In genomic region chr11:14695656-14696055, GRCh38 we compare ENCODE assay signal across 7 cellular contexts. TPM values are rescaled to one million over a fixed set of nuclear protein-coding genes. Genes with fewer than 3 reads are reported as not detected.
A peak's percentile ranks its signal among the peaks of the same experiment; 100 is the strongest.
DNase-seq lines count a peak whose midpoint lies in the region; ATAC-seq, FAIRE-seq and TF ChIP-seq lines count a peak whose summit lies in the region.
"Not testable (repeated sequence)": the region's sequence is repeated elsewhere in the genome, so short reads cannot be mapped to it uniquely, and the experiment has no call there.

No MANE protein-coding gene starts in this region.

- peaks cover 52% of the 10 kb centered on the region for H3K36me3 Mint-ChIP-seq in CD4-positive, CD25-positive, alpha-beta regulatory T cell
- H3K36me3 Mint-ChIP-seq in CD4-positive, alpha-beta T cell (ENCODE audit: low read depth): peaks cover 70% of the 10 kb centered on the region
- peaks cover 73% of the 10 kb centered on the region for H3K36me3 Mint-ChIP-seq in activated naive CD4-positive, alpha-beta T cell treated with anti-CD3 and anti-CD28 coated beads, Interleukin-2, amount 10 ng/mL, durations not matched to agents 7 days and 5 days
- H3K36me3 Mint-ChIP-seq in activated naive CD4-positive, alpha-beta T cell treated with anti-CD3 and anti-CD28 coated beads, Interleukin-2, amount 50 U/mL, for 24 hours: peaks cover 43% of the 10 kb centered on the region
- H3K36me3 Mint-ChIP-seq in activated naive CD8-positive, alpha-beta T cell: peaks cover 51% of the 10 kb centered on the region

- TF ChIP-seq CTCF in CD4-positive, alpha-beta T cell (IDR thresholded peaks at IDR 0.05); HEK293 (tag by site-specific recombination; IDR thresholded peaks at IDR 0.05); K562 (IDR thresholded peaks at IDR 0.05 in 2 of 3, conservative IDR thresholded peaks at IDR 0.05 in 1 of 3; ENCODE audit: insufficient read depth in 2 of 3, low read depth in 1 of 3, low read length in 3 of 3): not testable (repeated sequence)

- not testable (repeated sequence) for H3K4me2 ChIP-seq in K562 (ENCODE audit: insufficient read depth, low read length)

- not testable (repeated sequence) for H3K4me3 ChIP-seq in CD4-positive, CD25-positive, alpha-beta regulatory T cell (ENCODE audit: low read depth, low read length); HEK293 (ENCODE audit: low read depth, low read length); K562

- not testable (repeated sequence) for TF ChIP-seq POLR2A in K562 (conservative IDR thresholded peaks at IDR 0.05)

- H4K20me1 ChIP-seq in K562 (replicated peaks; ENCODE audit: control insufficient read depth, insufficient read depth, low read length): not testable (repeated sequence)

- TF ChIP-seq EP300 in K562 (IDR thresholded peaks at IDR 0.05; ENCODE audit: low read length): not testable (repeated sequence)

- peaks cover 33% of the 10 kb centered on the region for H3K79me2 ChIP-seq in K562 (ENCODE audit: control insufficient read depth, insufficient read depth, low read length)

- H3K36me3 ChIP-seq in CD4-positive, CD25-positive, alpha-beta regulatory T cell (ENCODE audit: control insufficient read depth, insufficient read depth, low read length): peaks cover 35% of the 10 kb centered on the region
- H3K36me3 ChIP-seq in HEK293 (ENCODE audit: control insufficient read depth in 2 of 2, insufficient read depth in 1 of 2, low read length in 2 of 2); K562 (ENCODE audit: control insufficient read depth, insufficient read depth, low read length): not testable (repeated sequence)

- not testable (repeated sequence) for TF ChIP-seq RAD21 in K562 (CRISPR knock-in tag; conservative IDR thresholded peaks at IDR 0.05 in 1 of 2, IDR thresholded peaks at IDR 0.05 in 1 of 2)

- CTCF ChIA-PET in CD4-positive, alpha-beta T cell (lab: Charles Lee); HEK293 (lab: Yijun Ruan, JAX); activated naive CD4-positive, alpha-beta T cell treated with anti-CD3 and anti-CD28 coated beads, Interleukin-2, amount 10 ng/mL, durations not matched to agents 7 days and 5 days (lab: Charles Lee); K562 (lab: Yijun Ruan, JAX; ENCODE audit: low intra/inter-chr PET ratio): not testable (repeated sequence)

- H3K27ac Mint-ChIP-seq in CD4-positive, CD25-positive, alpha-beta regulatory T cell: peak overlapping the region in 2 of 3 donors; percentile 40 to 44
- H3K27ac Mint-ChIP-seq in CD4-positive, alpha-beta T cell: peak overlapping the region; percentile 10
- H3K27ac Mint-ChIP-seq in activated naive CD4-positive, alpha-beta T cell treated with anti-CD3 and anti-CD28 coated beads, Interleukin-2, amount 10 ng/mL, durations not matched to agents 7 days and 5 days: peak overlapping the region; percentile 80
- peak overlapping the region; percentile 4 for H3K27ac Mint-ChIP-seq in activated naive CD4-positive, alpha-beta T cell treated with anti-CD3 and anti-CD28 coated beads, Interleukin-2, amount 50 U/mL, for 24 hours
- peak overlapping the region; percentile 79 for H3K27ac Mint-ChIP-seq in activated naive CD8-positive, alpha-beta T cell

- not testable (repeated sequence) for BruUV-seq in K562 (replicated peaks; lab: Mats Ljungman, UMichigan)

- peaks cover 12 to 19% of the 10 kb centered on the region in 2 experiments for H3K9me3 ChIP-seq in CD4-positive, CD25-positive, alpha-beta regulatory T cell (ENCODE audit: control insufficient read depth in 2 of 2, low read length in 2 of 2)
- peaks cover 24% of the 10 kb centered on the region for H3K9me3 ChIP-seq in CD4-positive, alpha-beta T cell (ENCODE audit: control insufficient read depth, low read length)
- H3K9me3 ChIP-seq in HEK293 (ENCODE audit: control insufficient read depth, insufficient read depth, low read depth, low read length); K562 (replicated peaks; ENCODE audit: control insufficient read depth, insufficient read depth, low read depth, low read length): not testable (repeated sequence)

- not testable (repeated sequence) for ATAC-seq in CD4-positive, CD25-positive, alpha-beta regulatory T cell (ENCODE audit: low read depth in 2 of 2); CD4-positive, alpha-beta T cell (ENCODE audit: poor library complexity); K562

- not testable (repeated sequence) for H3K27me3 ChIP-seq in CD4-positive, CD25-positive, alpha-beta regulatory T cell (ENCODE audit: control insufficient read depth, insufficient read depth, low read length); CD4-positive, alpha-beta T cell (ENCODE audit: control insufficient read depth, insufficient read depth, low read length); K562 (ENCODE audit: control insufficient read depth in 2 of 2, insufficient read depth in 2 of 2, low read length in 2 of 2)

- in situ Hi-C loops in K562 (cut with MboI): not testable (repeated sequence)

- H3K4me1 Mint-ChIP-seq in CD4-positive, CD25-positive, alpha-beta regulatory T cell: peaks cover 28 to 60% (median 39%) of the 10 kb centered on the region in 4 donors
- H3K4me1 Mint-ChIP-seq in CD4-positive, alpha-beta T cell (ENCODE audit: low read depth): peaks cover 53% of the 10 kb centered on the region
- H3K4me1 Mint-ChIP-seq in activated naive CD4-positive, alpha-beta T cell treated with anti-CD3 and anti-CD28 coated beads, Interleukin-2, amount 10 ng/mL, durations not matched to agents 7 days and 5 days: peaks cover 45% of the 10 kb centered on the region
- peaks cover 62% of the 10 kb centered on the region for H3K4me1 Mint-ChIP-seq in activated naive CD4-positive, alpha-beta T cell treated with anti-CD3 and anti-CD28 coated beads, Interleukin-2, amount 50 U/mL, for 24 hours
- H3K4me1 Mint-ChIP-seq in activated naive CD8-positive, alpha-beta T cell (ENCODE audit: low read depth): peaks cover 49% of the 10 kb centered on the region

- POLR2A ChIA-PET in CD4-positive, alpha-beta T cell (lab: Charles Lee); HEK293 (lab: Yijun Ruan, JAX); K562 (lab: Yijun Ruan, JAX): not testable (repeated sequence)

- not testable (repeated sequence) for H3K9me1 ChIP-seq in K562 (ENCODE audit: control insufficient read depth, insufficient read depth, low read length)

- intact Hi-C loops in CD4-positive, alpha-beta T cell (cut with DNase I, micrococcal nuclease); K562 (cut with micrococcal nuclease): not testable (repeated sequence)

- WGBS in K562 (ENCODE audit: insufficient coverage, low coverage, missing lambda C conversion rate): 52% methylated on average over 2 of the region's 2 CpGs

- H3K9me3 Mint-ChIP-seq in CD4-positive, CD25-positive, alpha-beta regulatory T cell: peaks cover 0 to 24% (median 7%) of the 10 kb centered on the region in 7 donors
- peaks cover 12% of the 10 kb centered on the region for H3K9me3 Mint-ChIP-seq in CD4-positive, alpha-beta T cell
- H3K9me3 Mint-ChIP-seq in activated naive CD4-positive, alpha-beta T cell treated with anti-CD3 and anti-CD28 coated beads, Interleukin-2, amount 10 ng/mL, durations not matched to agents 7 days and 5 days: peaks cover 39% of the 10 kb centered on the region
- H3K9me3 Mint-ChIP-seq in activated naive CD4-positive, alpha-beta T cell treated with anti-CD3 and anti-CD28 coated beads, Interleukin-2, amount 50 U/mL, for 24 hours: peaks cover 23% of the 10 kb centered on the region
- H3K9me3 Mint-ChIP-seq in activated naive CD8-positive, alpha-beta T cell (ENCODE audit: low read depth): peaks cover 16% of the 10 kb centered on the region

- DNase-seq in CD4-positive, CD25-positive, alpha-beta regulatory T cell; CD4-positive, alpha-beta T cell; activated naive CD4-positive, alpha-beta T cell treated with anti-CD3 and anti-CD28 coated beads, Interleukin-2, amount 10 ng/mL, durations not matched to agents 7 days and 5 days; K562 (ENCODE audit: extremely low read depth in 1 of 4, low spot score in 3 of 4): not testable (repeated sequence)

- not testable (repeated sequence) for FAIRE-seq in K562 (lab: Jason Lieb, UNC)

- not testable (repeated sequence) for H3K27me3 Mint-ChIP-seq in CD4-positive, CD25-positive, alpha-beta regulatory T cell; CD4-positive, alpha-beta T cell; activated naive CD4-positive, alpha-beta T cell treated with anti-CD3 and anti-CD28 coated beads, Interleukin-2, amount 10 ng/mL, durations not matched to agents 7 days and 5 days; activated naive CD4-positive, alpha-beta T cell treated with anti-CD3 and anti-CD28 coated beads, Interleukin-2, amount 50 U/mL, for 24 hours; activated naive CD8-positive, alpha-beta T cell

- H3K9ac ChIP-seq in K562 (ENCODE audit: insufficient read depth in 1 of 2, low read depth in 2 of 2, low read length in 2 of 2): not testable (repeated sequence)

- peak overlapping the region in 2 of 4 donors; percentile 15 to 16 for H3K4me3 Mint-ChIP-seq in CD4-positive, CD25-positive, alpha-beta regulatory T cell
- not testable (repeated sequence) for H3K4me3 Mint-ChIP-seq in CD4-positive, alpha-beta T cell; activated naive CD4-positive, alpha-beta T cell treated with anti-CD3 and anti-CD28 coated beads, Interleukin-2, amount 10 ng/mL, durations not matched to agents 7 days and 5 days; activated naive CD4-positive, alpha-beta T cell treated with anti-CD3 and anti-CD28 coated beads, Interleukin-2, amount 50 U/mL, for 24 hours; activated naive CD8-positive, alpha-beta T cell

- not testable (repeated sequence) for H3K27ac ChIP-seq in CD4-positive, CD25-positive, alpha-beta regulatory T cell (ENCODE audit: insufficient read depth, low read length, poor library complexity, severe bottlenecking); CD4-positive, alpha-beta T cell (ENCODE audit: low read depth, low read length); HEK293 (ENCODE audit: extremely low read depth, low read depth, low read length); K562 (ENCODE audit: extremely low read depth, low read depth, low read length)

- H2AFZ ChIP-seq in K562 (ENCODE audit: low read depth, low read length): not testable (repeated sequence)

- peaks cover 27% of the 10 kb centered on the region for H3K4me1 ChIP-seq in CD4-positive, CD25-positive, alpha-beta regulatory T cell (ENCODE audit: control insufficient read depth, insufficient read depth, low read length, poor library complexity, severe bottlenecking)
- H3K4me1 ChIP-seq in HEK293 (ENCODE audit: control insufficient read depth, insufficient read depth, low read length); K562 (replicated peaks in 1 of 2; ENCODE audit: control insufficient read depth in 2 of 2, insufficient read depth in 2 of 2, low read length in 2 of 2): not testable (repeated sequence)

RNA-seq across cellular contexts. Expression of gene PDE3B, which starts 52.1 kb away (rescaled TPM):
- 99.5 TPM for total RNA-seq in CD4-positive, CD25-positive, alpha-beta regulatory T cell
- 10 to 100 TPM; 32.8 to 62.4 (median 49.1) TPM for polyA plus RNA-seq in CD4-positive, CD25-positive, alpha-beta regulatory T cell
- 100 to 1,000 TPM; 103 to 106 TPM for total RNA-seq in CD4-positive, alpha-beta T cell
- 21.1 and 47.2 TPM in 2 replicates for total RNA-seq in K562 (2011; cell fraction: chromatin; rRNA removed; ENCODE audit: low replicate concordance)
- total RNA-seq in K562 (2011; cell fraction: nucleolus; rRNA removed): 12.0 and 15.7 TPM in 2 replicates
- 24.6 and 34.8 TPM in 2 replicates for total RNA-seq in K562 (2011; cell fraction: nucleoplasm; rRNA removed)
- total RNA-seq in K562 (2014; rRNA removed): 12.2 and 13.8 TPM in 2 replicates
- 16.3 and 17.0 TPM in 2 replicates for total RNA-seq in K562 (2014; rRNA removed; fragmentation: Illumina TruSeq; extraction: Trizol)
- 20.9 and 22.5 TPM in 2 replicates for total RNA-seq in K562 (2015; rRNA removed; fragmentation: Illumina TruSeq; extraction: Trizol)
- 15.1 and 15.8 TPM in 2 replicates for total RNA-seq in K562 (2021)
- polyA plus RNA-seq in K562 (2011; rRNA removed): 7.9 and 11.4 TPM in 2 replicates
- polyA plus RNA-seq in K562 (2011; cell fraction: cytosol; rRNA removed): 3.5 and 6.3 TPM in 2 replicates
- polyA plus RNA-seq in K562 (2011; cell fraction: nucleus; rRNA removed): 17.5 and 17.6 TPM in 2 replicates
- polyA plus RNA-seq in K562 (2012): 9.8 and 10.0 TPM in 2 replicates
- polyA plus RNA-seq in K562 (2014; fragmentation: Illumina TruSeq; extraction: Trizol): 9.9 and 13.7 TPM in 2 replicates
- polyA plus RNA-seq in K562 (2014; fragmentation: Nextera tagmentation; extraction: Ambion mirVana): 1 to 10 TPM; 2.3 to 2.9 TPM
- polyA plus RNA-seq in K562 (2014; rRNA removed): 7.5 and 7.8 TPM in 2 replicates
- 21.1 and 26.2 TPM in 2 replicates for polyA minus RNA-seq in K562 (2011; rRNA and poly(A)+ RNA removed)
- polyA minus RNA-seq in K562 (2011; cell fraction: cytosol; rRNA and poly(A)+ RNA removed): 7.8 and 12.7 TPM in 2 replicates
- polyA minus RNA-seq in K562 (2011; cell fraction: nucleus; rRNA and poly(A)+ RNA removed): 31.1 and 33.1 TPM in 2 replicates

Comparison
In these comparisons a context has a peak if more than half of its experiments do, and no peak if none do; other contexts are left out.
1. H3K27ac Mint-ChIP-seq: peak in every context shown above with its lines; median percentile 80 in activated naive CD4-positive, alpha-beta T cell treated with anti-CD3 and anti-CD28 coated beads, Interleukin-2, amount 10 ng/mL, durations not matched to agents 7 days and 5 days; 79 in activated naive CD8-positive, alpha-beta T cell; 42 in CD4-positive, CD25-positive, alpha-beta regulatory T cell; 10 in CD4-positive, alpha-beta T cell; 4 in activated naive CD4-positive, alpha-beta T cell treated with anti-CD3 and anti-CD28 coated beads, Interleukin-2, amount 50 U/mL, for 24 hours.